In the genomic region with DNA sequence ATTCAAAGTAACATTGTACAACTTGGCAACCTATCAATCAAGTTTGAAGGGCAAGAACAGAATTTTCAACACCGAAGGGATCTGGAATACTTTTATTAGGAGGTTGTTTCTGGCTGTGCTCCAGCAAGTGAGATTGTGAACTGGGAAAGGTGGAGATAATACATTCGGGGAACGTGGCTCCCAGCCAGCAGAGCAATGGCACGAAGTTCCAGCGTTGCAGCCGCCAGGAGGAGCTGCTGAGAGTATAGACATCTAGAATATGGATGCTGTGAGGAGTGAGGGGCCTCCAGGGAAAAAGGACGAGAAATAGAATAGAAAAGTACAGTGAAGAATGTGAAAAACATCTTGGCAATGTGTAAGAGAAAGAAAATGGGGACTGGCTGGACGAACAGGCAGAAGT, we compare ENCODE assay signal across 8 cellular contexts.
DNase-seq lines count a peak whose midpoint lies in the region; ATAC-seq and TF ChIP-seq lines count a peak whose summit lies in the region.

No MANE protein-coding gene starts in this region.

- peak; percentile 18 for TF ChIP-seq CTCF in GM13977 (IDR thresholded peaks at IDR 0.05; ENCODE audit: extremely low read depth, insufficient read depth, missing control alignments)

- no peak overlapping the region for H3K4me3 ChIP-seq in BLaER1 treated with 17β-estradiol and CSF1 and Interleukin-3, amounts not matched to agents 10 nM and 100 nM

- no peak overlapping the region for H3K9ac ChIP-seq in BLaER1 treated with 17β-estradiol and CSF1 and Interleukin-3, amounts not matched to agents 10 nM and 100 nM

- H3K4me1 ChIP-seq in BLaER1 treated with 17β-estradiol and CSF1 and Interleukin-3, amounts not matched to agents 10 nM and 100 nM, result peaks cover 53 to 100% (median 98%) of the 10 kb centered on the region in 10 experiments

- H3K27ac ChIP-seq in BLaER1 treated with 17β-estradiol and CSF1 and Interleukin-3, amounts not matched to agents 10 nM and 100 nM, result no peak overlapping the region; a peak in 1 of 22 replicates

- H3K4me2 ChIP-seq in BLaER1 treated with 17β-estradiol and CSF1 and Interleukin-3, amounts not matched to agents 10 nM and 100 nM, result peak overlapping the region in 8 of 11 experiments; percentile 26 to 99 (median 88); a peak in 11 of 22 replicates

- no peaks in the 10 kb centered on the region; a peak in 1 of 22 replicates for H4K20me1 ChIP-seq in BLaER1 treated with 17β-estradiol and CSF1 and Interleukin-3, amounts not matched to agents 10 nM and 100 nM

- in situ Hi-C loops in GM13977 (cut with MboI; ENCODE audit: low pct_unique_long_range_greater_than_20kb, low sequenced_read_pairs, unreplicated experiment), result no loop called here

- peaks cover 0 to 18% (median 0%) of the 10 kb centered on the region in 11 experiments; a peak in 3 of 22 replicates for H3K27me3 ChIP-seq in BLaER1 treated with 17β-estradiol and CSF1 and Interleukin-3, amounts not matched to agents 10 nM and 100 nM

- H3K36me3 ChIP-seq in BLaER1 treated with 17β-estradiol and CSF1 and Interleukin-3, amounts not matched to agents 10 nM and 100 nM, result peaks cover 0 to 13% (median 0%) of the 10 kb centered on the region in 11 experiments; a peak in 4 of 22 replicates

- H3K9me3 ChIP-seq in BLaER1 treated with 17β-estradiol and CSF1 and Interleukin-3, amounts not matched to agents 10 nM and 100 nM (replicated peaks in 1 of 11), result peaks cover 0 to 9% (median 0%) of the 10 kb centered on the region in 11 experiments; a peak in 6 of 22 replicates

- ATAC-seq in HG03025 (IDR thresholded peaks at IDR 0.05; ENCODE audit: low FRiP score, unreplicated experiment) (no peak), GM18873 (IDR thresholded peaks at IDR 0.05; ENCODE audit: low FRiP score, unreplicated experiment) (no peak)

- DNase-seq in GM13977 (ENCODE audit: low spot score) (no peak), RPMI8226 (peak; percentile 3), kidney tubule cell (ENCODE audit: low spot score) (peak; percentile 20), mesenteric fat pad (ENCODE audit: low spot score) (no peak), LoVo (ENCODE audit: low spot score) (no peak)

Comparison
In these comparisons a context has a peak if more than half of its experiments do, and no peak if none do; other contexts are left out.
1. DNase-seq: peak in RPMI8226 (single experiment) and kidney tubule cell (single experiment); none in GM13977 (single experiment), mesenteric fat pad (single experiment) and LoVo (single experiment).